ENCODE assay signal across 10 cellular contexts in the genomic region with DNA sequence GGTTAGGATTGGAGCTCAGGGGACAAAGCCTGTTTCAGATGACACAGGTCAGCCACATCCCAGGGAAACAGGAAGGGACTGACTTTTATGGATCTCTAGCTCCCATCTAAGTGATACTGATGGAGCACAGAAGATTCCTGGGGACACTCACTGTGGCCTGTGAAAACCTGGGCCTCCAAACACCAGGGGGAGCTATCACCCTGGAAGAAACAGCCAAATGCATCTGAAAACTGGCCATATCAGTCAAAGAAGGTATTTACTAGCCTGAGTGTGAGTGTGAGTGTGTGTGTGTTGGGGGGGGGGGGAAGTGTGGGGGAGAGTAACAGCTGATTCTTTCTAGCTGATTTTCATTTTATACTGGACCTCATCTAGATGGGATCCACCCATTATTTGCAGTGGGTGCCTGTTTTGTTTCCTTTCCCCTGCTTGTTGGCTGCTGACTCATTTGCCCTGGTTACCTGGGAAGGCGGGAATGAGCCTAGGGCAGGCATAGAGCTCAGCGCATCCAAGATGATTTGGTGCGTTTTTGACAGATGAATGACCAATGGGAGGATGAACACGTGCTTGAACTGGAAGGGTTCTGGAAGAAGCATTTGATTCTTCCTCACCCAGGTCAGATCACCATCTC.
DNase-seq lines count a peak whose midpoint lies in the region; ATAC-seq and TF ChIP-seq lines count a peak whose summit lies in the region.
"Had no signal": no experiment of that assay in that cellular context is flagged by ENCODE, and none has a peak within 500 bp of the region (broad histone marks: within the 10 kb centered on the region; RNA-seq: fewer than 3 reads in every experiment).

No MANE protein-coding gene starts in this region.

- no peaks in the 10 kb centered on the region for H3K27me3 ChIP-seq in testis

- H3K9me3 Mint-ChIP-seq in Calu3 (ENCODE audit: low read depth, unreplicated experiment), result peaks cover 5% of the 10 kb centered on the region
- H3K9me3 Mint-ChIP-seq: T-cell had no signal

- H3K27ac Mint-ChIP-seq in Calu3 (ENCODE audit: unreplicated experiment), result no peak overlapping the region
- H3K27ac Mint-ChIP-seq: naive thymus-derived CD4-positive, alpha-beta T cell; T-cell had no signal

- H3K4me1 ChIP-seq in testis, result no peaks in the 10 kb centered on the region

- intact Hi-C loops in Calu3 (cut with micrococcal nuclease; ENCODE audit: unreplicated experiment) (loop anchor here (1.0 to 5.0 kb wide), 4 partner anchors 100 to 356 kb away; no protein-coding TSS in a partner anchor), testis (cut with DNase I; ENCODE audit: low total_unique reads) (no loop called here)

- CTCF ChIA-PET in Calu3 (lab: Charles Lee), result interaction anchor here (0.7 to 1.7 kb wide), 6 partner anchors 9 to 358 kb away, joined by 3 to 12 read pairs (median 6); no protein-coding TSS in a partner anchor

- no peaks in the 10 kb centered on the region for H3K36me3 ChIP-seq in testis (ENCODE audit: low read depth, missing control alignments)

- peak; percentile 57 for ATAC-seq in GM21381 (IDR thresholded peaks at IDR 0.05; ENCODE audit: unreplicated experiment)
- no peak for ATAC-seq in HG02973 (IDR thresholded peaks at IDR 0.05; ENCODE audit: unreplicated experiment)
- ATAC-seq: naive thymus-derived CD4-positive, alpha-beta T cell; T-cell had no signal

- no peak for TF ChIP-seq POLR2A in testis (IDR thresholded peaks at IDR 0.05)

- no peak overlapping the region for H3K4me3 Mint-ChIP-seq in Calu3 (ENCODE audit: low read depth, unreplicated experiment)
- H3K4me3 Mint-ChIP-seq: naive thymus-derived CD4-positive, alpha-beta T cell; T-cell had no signal

- peaks cover 17% of the 10 kb centered on the region for H3K4me1 Mint-ChIP-seq in Calu3 (ENCODE audit: low read depth, unreplicated experiment)
- H3K4me1 Mint-ChIP-seq: naive thymus-derived CD4-positive, alpha-beta T cell; T-cell had no signal

- no TSS peak for BruUV-seq in Calu3 (replicated peaks; lab: Mats Ljungman, UMichigan)

- 66 to 77% methylated on average over 4 of the region's 4 CpGs for WGBS in testis, 2 donors

- no peak overlapping the region for H3K4me3 ChIP-seq in testis

- H3K27me3 Mint-ChIP-seq in Calu3 (ENCODE audit: unreplicated experiment), result peaks cover 64% of the 10 kb centered on the region

- no peak overlapping the region for H3K27ac ChIP-seq in testis

- no peaks in the 10 kb centered on the region for H3K36me3 Mint-ChIP-seq in Calu3 (ENCODE audit: insufficient read depth, unreplicated experiment)
- H3K36me3 Mint-ChIP-seq: naive thymus-derived CD4-positive, alpha-beta T cell; T-cell had no signal

- DNase-seq in Calu3, result peak; percentile 67
- DNase-seq in NCI-H345 treated with DMSO at 0.1 percent for 48 hours (lab: John Stamatoyannopoulos, UW; ENCODE audit: unreplicated experiment), result peak; percentile 27
- peak; percentile 57 for DNase-seq in astrocyte of the hippocampus (ENCODE audit: low read depth, low spot score)
- DNase-seq in kidney tubule cell (ENCODE audit: low spot score), result peak; percentile 58
- DNase-seq in testis, result peak; percentile 73
- no peak for DNase-seq in NCI-H128 (lab: John Stamatoyannopoulos, UW; ENCODE audit: unreplicated experiment)

- no peaks in the 10 kb centered on the region for H3K9me3 ChIP-seq in testis

- peak; percentile 42 for TF ChIP-seq CTCF in Calu3 (IDR thresholded peaks at IDR 0.05; ENCODE audit: unreplicated experiment)
- peak in 2 of 3 experiments; percentile 42 to 60 for TF ChIP-seq CTCF in testis (IDR thresholded peaks at IDR 0.05)
